In the genomic region with DNA sequence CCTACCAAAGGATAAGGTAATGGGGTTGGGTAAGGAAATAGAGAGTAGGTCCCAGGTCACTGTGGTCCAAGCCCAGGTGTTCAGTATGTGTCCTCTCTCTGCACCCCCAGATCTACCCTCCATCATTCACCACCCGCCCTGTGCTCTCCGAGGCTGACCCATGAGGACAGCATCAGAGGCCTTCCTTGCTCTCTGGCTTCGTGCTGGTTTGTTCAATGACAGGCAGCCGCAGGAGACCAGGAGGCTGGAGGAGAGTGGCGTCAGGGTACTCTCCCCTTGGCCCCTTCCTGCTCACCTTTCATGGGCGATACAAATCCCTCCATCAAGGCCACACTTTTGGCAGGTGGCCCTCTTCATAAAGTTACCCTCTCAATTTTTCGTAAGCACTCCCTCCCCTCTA, we compare ENCODE assay signal across 19 cellular contexts. TPM values are rescaled to one million over a fixed set of nuclear protein-coding genes. Genes with fewer than 3 reads are reported as not detected.
"Had no signal": no experiment of that assay in that cellular context is flagged by ENCODE, and none has a peak within 500 bp of the region (broad histone marks: within the 10 kb centered on the region; RNA-seq: fewer than 3 reads in every experiment).

No MANE protein-coding gene starts in this region.

- DNase-seq: activated CD4-positive, alpha-beta T cell treated with anti-CD3 and anti-CD28 coated beads for 48 hours; activated CD4-positive, alpha-beta T cell treated with anti-CD3 and anti-CD28 coated beads, Interleukin-2, amount 50 U/mL, for 4 hours; activated CD4-positive, CD25-positive, alpha-beta regulatory T cell treated with anti-CD3 and anti-CD28 coated beads, Interleukin-2, amount 50 U/mL, for 72 hours; activated CD8-positive, alpha-beta memory T cell treated with anti-CD3 and anti-CD28 coated beads, Interleukin-2, amount 50 U/mL, for 48 hours; activated CD8-positive, alpha-beta T cell treated with anti-CD3 and anti-CD28 coated beads, Interleukin-2, amount 10 ng/mL, durations not matched to agents 7 days and 5 days; activated T-cell treated with anti-CD3 and anti-CD28 coated beads, Interleukin-2, amount 50 U/mL, for 1 hour; MG63; MV-4-11; NCI-H1092 treated with DMSO at 0.1 percent for 48 hours; NCI-H1417 treated with DMSO at 0.1 percent for 48 hours; NCI-H1694; NCI-H2029 treated with DMSO at 0.1 percent for 48 hours; NCI-H524; PC-3; SHP77 treated with DMSO at 0.1 percent for 48 hours; T-helper 17 cell; T-helper 9 cell had no signal

- H3K27me3 ChIP-seq: MG63 had no signal

- H3K9me3 ChIP-seq: MG63 had no signal

- H3K36me3 ChIP-seq: MG63 had no signal

- ATAC-seq: activated CD8-positive, alpha-beta T cell treated with anti-CD3 and anti-CD28 coated beads, Interleukin-2, amount 10 ng/mL, durations not matched to agents 7 days and 5 days; PC-3; T-helper 17 cell; WTC11 had no signal

- H3K4me3 ChIP-seq: MG63 had no signal

RNA-seq across cellular contexts. Expression of gene TUBA3C, which starts 1.7 kb away (rescaled TPM):
- total RNA-seq: activated CD8-positive, alpha-beta T cell treated with anti-CD3 and anti-CD28 coated beads, Interleukin-2, amount 10 ng/mL, durations not matched to agents 7 days and 5 days; aorta; PC-3; T-helper 17 cell; WTC11 had no signal
- polyA plus RNA-seq: aorta had no signal
